ENCODE assay signal across 16 cellular contexts in genomic region chr12:57190037-57190436, GRCh38. TPM values are rescaled to one million over a fixed set of nuclear protein-coding genes. Genes with fewer than 3 reads are reported as not detected.
A peak's percentile ranks its signal among the peaks of the same experiment; 100 is the strongest.
DNase-seq lines count a peak whose midpoint lies in the region; ATAC-seq and TF ChIP-seq lines count a peak whose summit lies in the region.
"Had no signal": no experiment of that assay in that cellular context is flagged by ENCODE, and none has a peak within 500 bp of the region (broad histone marks: within the 10 kb centered on the region; RNA-seq: fewer than 3 reads in every experiment).

No MANE protein-coding gene starts in this region.

- no peaks in the 10 kb centered on the region for H3K4me1 ChIP-seq in breast epithelium
- H3K4me1 ChIP-seq: Caco-2, tibial artery had no signal

- in situ Hi-C loops in astrocyte of the spinal cord (cut with HindIII; ENCODE audit: low sequenced_read_pairs), result no loop called here

- H3K27ac ChIP-seq in breast epithelium, result no peak overlapping the region
- H3K27ac ChIP-seq: tibial artery had no signal

- H3K27me3 ChIP-seq in breast epithelium, result no peaks in the 10 kb centered on the region
- H3K27me3 ChIP-seq: tibial artery had no signal

- DNase-seq in Ammon's horn (ENCODE audit: low spot score), result peak; percentile 59
- DNase-seq in NCI-H2029 (lab: John Stamatoyannopoulos, UW), result peak; percentile 34
- peak; percentile 19 for DNase-seq in astrocyte of the spinal cord (ENCODE audit: low read depth, low spot score)
- DNase-seq in inferior parietal cortex (ENCODE audit: extremely low spot score), result peak; percentile 62
- no peak for DNase-seq in breast epithelium (ENCODE audit: low spot score in 2 of 2)
- no peak for DNase-seq in foreskin melanocyte
- no peak for DNase-seq in GM19238 (ENCODE audit: insufficient read length, low spot score)
- DNase-seq: Caco-2; NCI-H187 treated with DMSO at 0.1 percent for 48 hours; retina; stimulated activated CD4-positive, alpha-beta T cell treated with anti-CD3 and anti-CD28 coated beads, Interleukin-2, amount 100 ng/mL, for 24 hours; tibial artery had no signal

- H3K4me3 ChIP-seq in astrocyte of the spinal cord (ENCODE audit: low read depth, low read length), result no peak overlapping the region
- H3K4me3 ChIP-seq in breast epithelium, result no peak overlapping the region
- H3K4me3 ChIP-seq: tibial artery had no signal

- H3K9me3 ChIP-seq in breast epithelium, result no peaks in the 10 kb centered on the region
- H3K9me3 ChIP-seq: Caco-2, tibial artery had no signal

- no peak for TF ChIP-seq POLR2A in breast epithelium (IDR thresholded peaks at IDR 0.05)

- ATAC-seq in HG03025 (IDR thresholded peaks at IDR 0.05; ENCODE audit: low FRiP score, unreplicated experiment), result no peak
- ATAC-seq: activated T-helper 17 cell treated with anti-CD3 and anti-CD28 coated beads, Interleukin-2, amount 50 U/mL, for 72 hours; natural killer cell treated with Interleukin-12 subunit alpha and Interleukin-12 subunit beta and Interleukin-15 and Interleukin-18, amount 100 ng/mL, for 72 hours had no signal

- no peaks in the 10 kb centered on the region for H3K36me3 ChIP-seq in breast epithelium

- intact Hi-C loops in breast epithelium (cut with DNase I; ENCODE audit: low total_unique reads), result no loop called here

- TF ChIP-seq CTCF in astrocyte of the spinal cord (IDR thresholded peaks at IDR 0.05; ENCODE audit: low read depth, low read length) (no peak), breast epithelium (IDR thresholded peaks at IDR 0.05) (no peak)

RNA-seq across cellular contexts. Expression of gene NXPH4, which starts 26.6 kb away (rescaled TPM):
- total RNA-seq in breast epithelium, result under 1 TPM in 1 of 3 donors, not detected in 2; 0.33 TPM
- total RNA-seq: liver had no signal

RNA-seq across cellular contexts. Expression of gene SHMT2, which starts 39.5 kb away (rescaled TPM):
- 10 to 100 TPM; 37.9 to 63.3 (median 46.7) TPM for total RNA-seq in breast epithelium

RNA-seq across cellular contexts. Expression of gene LRP1-AS, which starts 42.6 kb away (rescaled TPM):
- total RNA-seq in breast epithelium, result not detected
- total RNA-seq: activated T-helper 17 cell treated with anti-CD3 and anti-CD28 coated beads, Interleukin-2, amount 50 U/mL, for 72 hours; Caco-2; liver; natural killer cell treated with Interleukin-12 subunit alpha and Interleukin-12 subunit beta and Interleukin-15 and Interleukin-18, amount 100 ng/mL, for 72 hours had no signal

Comparison
In these comparisons a context has a peak if more than half of its experiments do, and no peak if none do; other contexts are left out.
1. DNase-seq: peak in Ammon's horn (single experiment), NCI-H2029 (single experiment), astrocyte of the spinal cord (single experiment) and inferior parietal cortex (single experiment); none in breast epithelium (0 of 2), foreskin melanocyte (single experiment) and GM19238 (single experiment).